In genomic region chrX:116317409-116317808, GRCh38 we compare ENCODE assay signal across 1 cellular context.
TF ChIP-seq lines count a peak whose summit lies in the region.

No MANE protein-coding gene starts in this region.

TF ChIP-seq in SK-N-SH treated with all-trans-retinoic acid at 6 μM for 48 hours, 23 proteins besides CTCF, POLR2A, EP300 and RAD21 (continued from another document):
- TF ChIP-seq CSRNP3 (CRISPR knock-in tag; IDR thresholded peaks at IDR 0.05), result no peak
- no peak for TF ChIP-seq CSDC2 (CRISPR knock-in tag; IDR thresholded peaks at IDR 0.05)
